Comparison of ENCODE assay signal across 23 cellular contexts in the genomic region with DNA sequence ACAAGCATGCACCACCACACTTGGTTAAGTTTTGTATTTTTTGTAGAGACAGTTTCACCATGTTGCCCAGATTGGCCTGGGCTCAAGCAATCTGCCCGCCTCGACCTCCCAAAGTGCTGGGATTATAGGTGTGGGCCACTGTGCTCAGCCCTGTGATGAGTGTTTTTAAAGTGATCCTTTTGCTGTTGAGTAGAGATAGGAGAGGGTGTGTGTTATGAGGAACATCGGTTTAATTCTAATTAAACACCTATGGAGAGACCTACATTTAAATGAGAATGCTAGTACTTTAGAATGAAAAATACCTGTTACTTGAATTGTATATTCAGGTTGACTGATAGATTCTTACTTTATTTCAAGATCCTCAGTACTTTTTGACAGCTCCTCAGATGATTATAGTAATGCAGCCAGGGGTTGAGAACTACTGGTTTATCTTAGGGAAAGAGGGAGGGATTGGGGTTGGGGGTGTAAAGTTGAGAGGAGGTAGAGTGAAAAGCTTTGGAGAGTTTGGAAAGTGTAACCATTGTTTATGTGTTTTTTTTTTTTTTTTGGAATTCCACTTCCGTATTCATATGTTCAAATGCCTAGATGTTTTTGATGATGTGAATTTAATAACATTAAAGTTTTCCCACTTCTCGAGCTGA. TPM values are rescaled to one million over a fixed set of nuclear protein-coding genes. Genes with fewer than 3 reads are reported as not detected.
A peak's percentile ranks its signal among the peaks of the same experiment; 100 is the strongest.
DNase-seq lines count a peak whose midpoint lies in the region; ATAC-seq, FAIRE-seq and TF ChIP-seq lines count a peak whose summit lies in the region.
"Had no signal": no experiment of that assay in that cellular context is flagged by ENCODE, and none has a peak within 500 bp of the region (broad histone marks: within the 10 kb centered on the region; RNA-seq: fewer than 3 reads in every experiment).

No MANE protein-coding gene starts in this region.

- H2BK5ac ChIP-seq in H9 (ENCODE audit: insufficient read length, low read length): no peak overlapping the region

- no peak overlapping the region for H2BK12ac ChIP-seq in H9 (ENCODE audit: insufficient read length, low read depth, low read length)

- no peak overlapping the region; the same call in 1 of the 2 replicates for H3K14ac ChIP-seq in H9 (ENCODE audit: insufficient read depth, low read length)

- H3K36me3 Mint-ChIP-seq in H9 (ENCODE audit: insufficient read depth in 1 of 3, low read depth in 3 of 3): peaks cover 0 to 9% (median 2%) of the 10 kb centered on the region in 3 experiments; a peak in 4 of 7 replicates
- peaks cover 4% of the 10 kb centered on the region for H3K36me3 Mint-ChIP-seq in activated CD8-positive, alpha-beta T cell treated with anti-CD3 and anti-CD28 coated beads, Interleukin-2, amount 10 ng/mL, durations not matched to agents 7 days and 5 days (ENCODE audit: low read depth)

- H2BK15ac ChIP-seq in H9 (ENCODE audit: low read depth, low read length): no peak overlapping the region

- no TSS peak for BruUV-seq in K562 (replicated peaks; lab: Mats Ljungman, UMichigan)

- H3K4me1 ChIP-seq in H9 (ENCODE audit: insufficient read depth, low read length) (peaks cover 4% of the 10 kb centered on the region; the same call in 1 of the 2 replicates), K562 (replicated peaks in 1 of 2; ENCODE audit: control insufficient read depth in 2 of 2, insufficient read depth in 2 of 2, low read length in 2 of 2) (peaks cover 4 to 8% of the 10 kb centered on the region in 2 experiments; a peak in 4 of 5 replicates), osteoblast (ENCODE audit: insufficient read depth, low read length) (peaks cover 22% of the 10 kb centered on the region)
- H3K4me1 ChIP-seq: Caco-2 had no signal

- no peaks in the 10 kb centered on the region for H3K9me3 Mint-ChIP-seq in H9
- H3K9me3 Mint-ChIP-seq in activated CD8-positive, alpha-beta T cell treated with anti-CD3 and anti-CD28 coated beads, Interleukin-2, amount 10 ng/mL, durations not matched to agents 7 days and 5 days (ENCODE audit: insufficient read depth): no peaks in the 10 kb centered on the region
- H3K9me3 Mint-ChIP-seq: CD8-positive, alpha-beta T cell had no signal

- peak overlapping the region; percentile 41 to 96 (median 81); a peak in 6 of 7 replicates for H3K27ac Mint-ChIP-seq in H9
- no peak overlapping the region for H3K27ac Mint-ChIP-seq in activated CD8-positive, alpha-beta T cell treated with anti-CD3 and anti-CD28 coated beads, Interleukin-2, amount 10 ng/mL, durations not matched to agents 7 days and 5 days
- H3K27ac Mint-ChIP-seq: CD8-positive, alpha-beta T cell had no signal

- H4K91ac ChIP-seq in H9 (ENCODE audit: insufficient read length, low read depth, low read length): no peak overlapping the region

- in situ Hi-C loops in K562 (cut with MboI): no loop called here

- no peak overlapping the region for H3T11ph ChIP-seq in H9 (ENCODE audit: low read length)

- H3K36me3 ChIP-seq in K562 (ENCODE audit: control insufficient read depth, insufficient read depth, low read length) (peaks cover 32% of the 10 kb centered on the region), osteoblast (ENCODE audit: insufficient read depth, low read length) (peaks cover 10% of the 10 kb centered on the region)

- no peak overlapping the region for H3K23ac ChIP-seq in H9 (ENCODE audit: insufficient read length, low read depth, low read length)

- no peak overlapping the region for H2BK120ac ChIP-seq in H9 (ENCODE audit: low read depth, low read length, poor library complexity, severe bottlenecking)

- H2AK5ac ChIP-seq in H9 (ENCODE audit: insufficient read length, low read length): no peak overlapping the region

- H3K4ac ChIP-seq in H9 (ENCODE audit: low read depth, low read length): no peak overlapping the region

- no peaks in the 10 kb centered on the region for H3K27me3 Mint-ChIP-seq in H9 (ENCODE audit: low read depth)
- no peaks in the 10 kb centered on the region for H3K27me3 Mint-ChIP-seq in activated CD8-positive, alpha-beta T cell treated with anti-CD3 and anti-CD28 coated beads, Interleukin-2, amount 10 ng/mL, durations not matched to agents 7 days and 5 days (ENCODE audit: low read depth)

- H4K20me1 ChIP-seq in H9 (ENCODE audit: control insufficient read depth, insufficient read depth, insufficient read length) (no peaks in the 10 kb centered on the region), K562 (replicated peaks; ENCODE audit: control insufficient read depth, insufficient read depth, low read length) (peaks cover 8% of the 10 kb centered on the region; the same call in 1 of the 2 replicates), osteoblast (ENCODE audit: insufficient read depth, low read length) (no peaks in the 10 kb centered on the region)

- WGBS in H9 (ENCODE audit: extremely low coverage, insufficient read length, low lambda C conversion rate): no CpG with 5 or more reads among the region's 5 CpGs
- WGBS in K562 (ENCODE audit: insufficient coverage, low coverage, missing lambda C conversion rate): 43% methylated on average over 4 of the region's 5 CpGs

- no peak overlapping the region for H3K56ac ChIP-seq in H9 (ENCODE audit: insufficient read length, low read depth, low read length)

- CTCF ChIA-PET in K562 (lab: Yijun Ruan, JAX; ENCODE audit: low intra/inter-chr PET ratio): no interaction called here
- CTCF ChIA-PET in activated CD8-positive, alpha-beta T cell treated with anti-CD3 and anti-CD28 coated beads, Interleukin-2, amount 10 ng/mL, durations not matched to agents 7 days and 5 days (lab: Charles Lee): interaction anchor here (0.6 kb wide), 1 partner anchor 316 kb away, joined by 3 read pairs; no protein-coding TSS in a partner anchor

- no peak overlapping the region for H4K8ac ChIP-seq in H9 (replicated peaks; ENCODE audit: insufficient read length, low read depth, low read length)

- H2AFZ ChIP-seq in H9 (ENCODE audit: low read length) (no peak overlapping the region), K562 (ENCODE audit: low read depth, low read length) (no peak overlapping the region), osteoblast (ENCODE audit: low read length) (no peak overlapping the region)

- H3K79me2 ChIP-seq in H9 (ENCODE audit: insufficient read depth, low read length): no peaks in the 10 kb centered on the region
- H3K79me2 ChIP-seq in K562 (ENCODE audit: control insufficient read depth, insufficient read depth, low read length): peaks cover 70% of the 10 kb centered on the region
- peaks cover 47% of the 10 kb centered on the region for H3K79me2 ChIP-seq in osteoblast (ENCODE audit: insufficient read depth, low read length)

- H3K27ac ChIP-seq in H9 (ENCODE audit: insufficient read length, low read depth, low read length) (no peak overlapping the region), K562 (ENCODE audit: extremely low read depth, low read depth, low read length) (no peak overlapping the region), osteoblast (ENCODE audit: low read depth, low read length) (peak overlapping the region; percentile 22)
- H3K27ac ChIP-seq: C4-2B, SJSA1 had no signal

- peak overlapping the region in 1 of 2 experiments; percentile 15; a peak in 1 of 5 replicates for H3K4me3 Mint-ChIP-seq in H9
- H3K4me3 Mint-ChIP-seq in activated CD8-positive, alpha-beta T cell treated with anti-CD3 and anti-CD28 coated beads, Interleukin-2, amount 10 ng/mL, durations not matched to agents 7 days and 5 days: no peak overlapping the region
- H3K4me3 Mint-ChIP-seq: CD8-positive, alpha-beta T cell had no signal

- no peak overlapping the region for H2BK20ac ChIP-seq in H9 (ENCODE audit: low read depth, low read length, poor library complexity, severe bottlenecking)

- peaks cover 12 to 20% of the 10 kb centered on the region in 2 experiments for H3K4me1 Mint-ChIP-seq in H9
- peaks cover 9% of the 10 kb centered on the region for H3K4me1 Mint-ChIP-seq in activated CD8-positive, alpha-beta T cell treated with anti-CD3 and anti-CD28 coated beads, Interleukin-2, amount 10 ng/mL, durations not matched to agents 7 days and 5 days (ENCODE audit: low read depth)

- H3K23me2 ChIP-seq in H9 (ENCODE audit: insufficient read length, low read depth, low read length, poor library complexity, severe bottlenecking): no peaks in the 10 kb centered on the region

- H3K9me3 ChIP-seq in H9 (ENCODE audit: control insufficient read depth, low read depth, low read length): no peaks in the 10 kb centered on the region
- H3K9me3 ChIP-seq in K562 (replicated peaks; ENCODE audit: control insufficient read depth, insufficient read depth, low read depth, low read length): no peaks in the 10 kb centered on the region
- H3K9me3 ChIP-seq in osteoblast (ENCODE audit: low read depth, low read length): no peaks in the 10 kb centered on the region
- H3K9me3 ChIP-seq: Caco-2, MG63, SJSA1 had no signal

- POLR2A ChIA-PET in K562 (lab: Yijun Ruan, JAX): no interaction called here
- POLR2A ChIA-PET in activated CD8-positive, alpha-beta T cell treated with anti-CD3 and anti-CD28 coated beads, Interleukin-2, amount 10 ng/mL, durations not matched to agents 7 days and 5 days (lab: Charles Lee): no interaction called here

- H3K9ac ChIP-seq in H9 (ENCODE audit: extremely low read depth, insufficient read length, low read length) (no peak overlapping the region), K562 (ENCODE audit: insufficient read depth in 1 of 2, low read depth in 2 of 2, low read length in 2 of 2) (no peak overlapping the region)

- TF ChIP-seq CTCF in H9 (conservative IDR thresholded peaks at IDR 0.05) (no peak), K562 (IDR thresholded peaks at IDR 0.05 in 2 of 3, conservative IDR thresholded peaks at IDR 0.05 in 1 of 3; ENCODE audit: insufficient read depth in 2 of 3, low read depth in 1 of 3, low read length in 3 of 3) (no peak), osteoblast (IDR thresholded peaks at IDR 0.05; ENCODE audit: extremely low read depth, low read depth, low read length) (no peak)

- H3K4me2 ChIP-seq in H9 (ENCODE audit: insufficient read depth, insufficient read length, low read length) (no peak overlapping the region), K562 (ENCODE audit: insufficient read depth, low read length) (no peak overlapping the region), osteoblast (ENCODE audit: insufficient read depth, low read length) (no peak overlapping the region)

- TF ChIP-seq EP300 in K562 (IDR thresholded peaks at IDR 0.05; ENCODE audit: low read length): no peak

- intact Hi-C loops in K562 (cut with micrococcal nuclease): no loop called here

- H3K9me1 ChIP-seq in K562 (ENCODE audit: control insufficient read depth, insufficient read depth, low read length): no peaks in the 10 kb centered on the region

- DNase-seq in GM19239 (ENCODE audit: insufficient read length, low spot score): no peak
- DNase-seq in H9: no peak
- DNase-seq in K562 (ENCODE audit: extremely low read depth in 1 of 4, low spot score in 3 of 4): no peak
- no peak for DNase-seq in osteoblast (ENCODE audit: insufficient read length, low spot score, missing footprints)
- no peak for DNase-seq in C1 segment of cervical spinal cord (lab: John Stamatoyannopoulos, UW)
- no peak for DNase-seq in activated CD8-positive, alpha-beta T cell treated with anti-CD3 and anti-CD28 coated beads, Interleukin-2, amount 10 ng/mL, durations not matched to agents 7 days and 5 days
- DNase-seq: Caco-2; CD8-positive, alpha-beta T cell; GF-D8; HCEC 1CT; MG63; NCI-H1105 treated with DMSO at 0.1 percent for 48 hours; NCI-H2029; NCI-H446 treated with DMSO at 0.1 percent for 48 hours; NCI-H526; NCI-H82; NK-92 treated with Interleukin-12 subunit alpha and Interleukin-12 subunit beta, amount 100 ng/mL, for 24 hours; Right ventricle myocardium superior; RPMI8226 had no signal

- H3K4me3 ChIP-seq in K562: no peak overlapping the region
- no peak overlapping the region for H3K4me3 ChIP-seq in osteoblast (ENCODE audit: insufficient read depth, low read length)
- H3K4me3 ChIP-seq: MG63, SJSA1 had no signal

- H3K27me3 ChIP-seq in H9 (ENCODE audit: insufficient read depth, low read length) (no peaks in the 10 kb centered on the region), K562 (ENCODE audit: control insufficient read depth in 2 of 2, insufficient read depth in 2 of 2, low read length in 2 of 2) (no peaks in the 10 kb centered on the region), osteoblast (ENCODE audit: insufficient read depth, low read length) (no peaks in the 10 kb centered on the region)
- H3K27me3 ChIP-seq: MG63, SJSA1 had no signal

- FAIRE-seq in GM19239 (lab: Jason Lieb, UNC): peak; percentile 28
- no peak for FAIRE-seq in K562 (lab: Jason Lieb, UNC)
- FAIRE-seq: GM12892 had no signal

- TF ChIP-seq POLR2A in K562 (conservative IDR thresholded peaks at IDR 0.05): no peak

- H3K18ac ChIP-seq in H9 (ENCODE audit: insufficient read length, low read depth, low read length): no peak overlapping the region

- no peak overlapping the region for H4K5ac ChIP-seq in H9 (ENCODE audit: insufficient read length, low read depth, low read length)

- ATAC-seq in K562: peak; percentile 40
- ATAC-seq in GM18907 (IDR thresholded peaks at IDR 0.05; ENCODE audit: unreplicated experiment): no peak
- no peak for ATAC-seq in activated CD8-positive, alpha-beta T cell treated with anti-CD3 and anti-CD28 coated beads, Interleukin-2, amount 10 ng/mL, durations not matched to agents 7 days and 5 days
- ATAC-seq: CD8-positive, alpha-beta T cell had no signal

- peaks cover 3% of the 10 kb centered on the region for H3K79me1 ChIP-seq in H9 (ENCODE audit: insufficient read depth, low read depth, low read length, poor library complexity, severe bottlenecking)

- TF ChIP-seq RAD21 in K562 (CRISPR knock-in tag; conservative IDR thresholded peaks at IDR 0.05 in 1 of 2, IDR thresholded peaks at IDR 0.05 in 1 of 2): no peak

RNA-seq across cellular contexts. Expression of a gene that starts 36.8 kb away (rescaled TPM):
- total RNA-seq in H9 (2021) (13.2 and 13.7 TPM in 2 replicates), K562 (2014; rRNA removed) (11.3 and 14.2 TPM in 2 replicates), K562 (2014; rRNA removed; fragmentation: Illumina TruSeq; extraction: Trizol) (21.8 and 24.9 TPM in 2 replicates), K562 (2015; rRNA removed; fragmentation: Illumina TruSeq; extraction: Trizol) (19.3 and 20.9 TPM in 2 replicates), K562 (2021) (18.1 and 18.5 TPM in 2 replicates), osteoblast (13.8 and 16.5 TPM in 2 replicates)
- 2.4 and 39.4 TPM in 2 replicates for total RNA-seq in K562 (2011; cell fraction: chromatin; rRNA removed; ENCODE audit: low replicate concordance)
- total RNA-seq in K562 (2011; cell fraction: nucleolus; rRNA removed): 1.7 and 2.2 TPM in 2 replicates
- 3.5 and 7.2 TPM in 2 replicates for total RNA-seq in K562 (2011; cell fraction: nucleoplasm; rRNA removed)
- polyA plus RNA-seq in K562 (2011; rRNA removed) (12.0 and 14.4 TPM in 2 replicates), K562 (2014; fragmentation: Illumina TruSeq; extraction: Trizol) (21.1 and 25.8 TPM in 2 replicates), K562 (2014; fragmentation: Nextera tagmentation; extraction: Ambion mirVana) (10 to 100 TPM; 19.6 to 21.2 TPM), K562 (2014; rRNA removed) (15.8 and 16.7 TPM in 2 replicates)
- polyA plus RNA-seq in K562 (2011; cell fraction: cytosol; rRNA removed): 3.3 and 6.8 TPM in 2 replicates
- polyA plus RNA-seq in K562 (2011; cell fraction: nucleus; rRNA removed): 2.4 and 3.8 TPM in 2 replicates
- 14.8 and 21.4 TPM in 2 replicates for polyA plus RNA-seq in K562 (2012)
- 8.5 and 11.5 TPM in 2 replicates for polyA minus RNA-seq in K562 (2011; rRNA and poly(A)+ RNA removed)
- 6.8 and 8.3 TPM in 2 replicates for polyA minus RNA-seq in K562 (2011; cell fraction: cytosol; rRNA and poly(A)+ RNA removed)
- 2.4 and 4.7 TPM in 2 replicates for polyA minus RNA-seq in K562 (2011; cell fraction: nucleus; rRNA and poly(A)+ RNA removed)
- 10 to 100 TPM; 74.2 to 77.3 TPM for total RNA-seq in activated CD8-positive, alpha-beta T cell treated with anti-CD3 and anti-CD28 coated beads, Interleukin-2, amount 10 ng/mL, durations not matched to agents 7 days and 5 days

RNA-seq across cellular contexts. Expression of a gene that starts 54.5 kb away (rescaled TPM):
- total RNA-seq in H9 (2021) (29.5 and 30.3 TPM in 2 replicates), K562 (2014; rRNA removed) (10.7 and 11.3 TPM in 2 replicates), K562 (2014; rRNA removed; fragmentation: Illumina TruSeq; extraction: Trizol) (28.5 and 33.3 TPM in 2 replicates), K562 (2015; rRNA removed; fragmentation: Illumina TruSeq; extraction: Trizol) (15.1 and 16.8 TPM in 2 replicates), K562 (2021) (37.8 and 40.1 TPM in 2 replicates), osteoblast (14.1 and 15.9 TPM in 2 replicates)
- total RNA-seq in K562 (2011; cell fraction: chromatin; rRNA removed; ENCODE audit: low replicate concordance): 27.1 and 74.0 TPM in 2 replicates
- 8.3 and 14.1 TPM in 2 replicates for total RNA-seq in K562 (2011; cell fraction: nucleolus; rRNA removed)
- total RNA-seq in K562 (2011; cell fraction: nucleoplasm; rRNA removed): 36.4 and 73.0 TPM in 2 replicates
- polyA plus RNA-seq in K562 (2011; rRNA removed) (28.9 and 34.8 TPM in 2 replicates), K562 (2014; fragmentation: Illumina TruSeq; extraction: Trizol) (25.2 and 27.2 TPM in 2 replicates), K562 (2014; fragmentation: Nextera tagmentation; extraction: Ambion mirVana) (1 to 10 TPM; 8.4 to 9.3 TPM), K562 (2014; rRNA removed) (19.0 and 20.4 TPM in 2 replicates)
- polyA plus RNA-seq in K562 (2011; cell fraction: cytosol; rRNA removed): 5.8 and 13.9 TPM in 2 replicates
- 16.0 and 17.9 TPM in 2 replicates for polyA plus RNA-seq in K562 (2011; cell fraction: nucleus; rRNA removed)
- polyA plus RNA-seq in K562 (2012): 15.0 and 21.1 TPM in 2 replicates
- polyA minus RNA-seq in K562 (2011; rRNA and poly(A)+ RNA removed): 83.9 and 88.8 TPM in 2 replicates
- 47.3 and 83.2 TPM in 2 replicates for polyA minus RNA-seq in K562 (2011; cell fraction: cytosol; rRNA and poly(A)+ RNA removed)
- polyA minus RNA-seq in K562 (2011; cell fraction: nucleus; rRNA and poly(A)+ RNA removed): 17.4 and 27.4 TPM in 2 replicates
- total RNA-seq in activated CD8-positive, alpha-beta T cell treated with anti-CD3 and anti-CD28 coated beads, Interleukin-2, amount 10 ng/mL, durations not matched to agents 7 days and 5 days: 10 to 100 TPM; 15.3 to 16.4 TPM
